ENCODE assay signal across 23 cellular contexts in genomic region chr14:103348154-103348553, GRCh38. TPM values are rescaled to one million over a fixed set of nuclear protein-coding genes. Genes with fewer than 3 reads are reported as not detected.
DNase-seq lines count a peak whose midpoint lies in the region; ATAC-seq, FAIRE-seq and TF ChIP-seq lines count a peak whose summit lies in the region.
"Had no signal": no experiment of that assay in that cellular context is flagged by ENCODE, and none has a peak within 500 bp of the region (broad histone marks: within the 10 kb centered on the region; RNA-seq: fewer than 3 reads in every experiment).

No MANE protein-coding gene starts in this region.

- no peaks in the 10 kb centered on the region for H3K9me3 Mint-ChIP-seq in activated T-helper 1 cell treated with anti-CD3 and anti-CD28 coated beads, Interleukin-12 subunit alpha, Interleukin-12 subunit beta, Interleukin-2, Interleukin-4 antibody, amounts not matched to agents 30 ng/mL and 10 ng/mL and 1 ng/mL, durations not matched to agents 14 hours and 24 hours and 36 hours
- H3K9me3 Mint-ChIP-seq in stimulated activated naive B cell treated with anti-CD40 and anti-IgM and Interleukin-4, amounts not matched to agents 10 μg/mL and 1 μg/mL and 100 μg/mL, for 72 hours, result no peaks in the 10 kb centered on the region
- H3K9me3 Mint-ChIP-seq: GM23338 had no signal

- FAIRE-seq in A549 (lab: Jason Lieb, UNC), result no peak
- FAIRE-seq: A204.1, D721Med had no signal

- ATAC-seq in A549 (peak; percentile 7 to 30; a peak in 2 of 6 replicates), RWPE2 (ENCODE audit: low read depth) (peak; percentile 28; the same call in 1 of the 3 replicates)
- ATAC-seq in stimulated activated naive B cell treated with anti-CD40 and anti-IgM and Interleukin-4, amounts not matched to agents 10 μg/mL and 1 μg/mL and 100 μg/mL, for 72 hours (replicated peaks), result no peak
- ATAC-seq: GM23338, HCT116 had no signal

- peaks cover 17% of the 10 kb centered on the region for H3K36me3 Mint-ChIP-seq in activated T-helper 1 cell treated with anti-CD3 and anti-CD28 coated beads, Interleukin-12 subunit alpha, Interleukin-12 subunit beta, Interleukin-2, Interleukin-4 antibody, amounts not matched to agents 30 ng/mL and 10 ng/mL and 1 ng/mL, durations not matched to agents 14 hours and 24 hours and 36 hours (ENCODE audit: low read depth)
- peaks cover 6 to 19% of the 10 kb centered on the region in 2 donors for H3K36me3 Mint-ChIP-seq in stimulated activated naive B cell treated with anti-CD40 and anti-IgM and Interleukin-4, amounts not matched to agents 10 μg/mL and 1 μg/mL and 100 μg/mL, for 72 hours

- H3K27me3 ChIP-seq in RWPE2 (ENCODE audit: insufficient read depth, poor library complexity, severe bottlenecking), result no peaks in the 10 kb centered on the region
- H3K27me3 ChIP-seq: Peyer's patch, SJCRH30 had no signal

- TF ChIP-seq RAD21 in A549 (conservative IDR thresholded peaks at IDR 0.05 in 1 of 2, IDR thresholded peaks at IDR 0.05 in 1 of 2), result no peak

- H3K4me1 Mint-ChIP-seq in activated T-helper 1 cell treated with anti-CD3 and anti-CD28 coated beads, Interleukin-12 subunit alpha, Interleukin-12 subunit beta, Interleukin-2, Interleukin-4 antibody, amounts not matched to agents 30 ng/mL and 10 ng/mL and 1 ng/mL, durations not matched to agents 14 hours and 24 hours and 36 hours (ENCODE audit: low read depth), result no peaks in the 10 kb centered on the region
- H3K4me1 Mint-ChIP-seq in stimulated activated naive B cell treated with anti-CD40 and anti-IgM and Interleukin-4, amounts not matched to agents 10 μg/mL and 1 μg/mL and 100 μg/mL, for 72 hours, result peaks cover 0 to 1% of the 10 kb centered on the region in 2 donors

- no peak for TF ChIP-seq CTCF in A549 (IDR thresholded peaks at IDR 0.05)
- TF ChIP-seq CTCF in RWPE2 (IDR thresholded peaks at IDR 0.05; ENCODE audit: poor library complexity, severe bottlenecking), result no peak
- no peak for TF ChIP-seq CTCF in fibroblast of mammary gland (conservative IDR thresholded peaks at IDR 0.05; ENCODE audit: control insufficient read depth, insufficient read depth, low read depth, low read length)

- H3K27ac ChIP-seq in A549 (no peak overlapping the region), RWPE2 (ENCODE audit: poor library complexity, severe bottlenecking) (no peak overlapping the region)
- H3K27ac ChIP-seq: Peyer's patch, SJCRH30 had no signal

- WGBS in A549 (ENCODE audit: missing lambda C conversion rate), result 73% methylated on average over 5 of the region's 5 CpGs

- no peak overlapping the region for H3K4me2 ChIP-seq in A549

- H3K36me3 ChIP-seq in RWPE2 (ENCODE audit: low read depth), result peaks cover 20% of the 10 kb centered on the region

- H3K4me1 ChIP-seq in A549 (no peaks in the 10 kb centered on the region), RWPE2 (ENCODE audit: insufficient read depth, poor library complexity, severe bottlenecking) (peaks cover 6% of the 10 kb centered on the region)
- H3K4me1 ChIP-seq: BE2C, Peyer's patch had no signal

- CTCF ChIA-PET in A549 (lab: Yijun Ruan, JAX), result interaction anchor here (0.7 to 3.5 kb wide), 6 partner anchors 12 to 273 kb away, joined by 3 to 20 read pairs (median 4); no protein-coding TSS in a partner anchor

- H3K9me3 ChIP-seq in A549 (peaks cover 6% of the 10 kb centered on the region; the same call in 1 of the 3 replicates), RWPE2 (ENCODE audit: severe bottlenecking) (no peaks in the 10 kb centered on the region)
- H3K9me3 ChIP-seq: BE2C, Peyer's patch, SJCRH30 had no signal

- no peak for DNase-seq in A549 (ENCODE audit: low read depth in 1 of 2, low spot score in 1 of 2)
- DNase-seq in HCEC 1CT, result peak; percentile 39
- no peak for DNase-seq in RWPE2 (ENCODE audit: low spot score)
- peak; percentile 48 for DNase-seq in fibroblast of mammary gland (ENCODE audit: low read depth)
- DNase-seq in activated T-helper 1 cell treated with anti-CD3 and anti-CD28 coated beads, Interleukin-12 subunit alpha, Interleukin-12 subunit beta, Interleukin-2, Interleukin-4 antibody, amounts not matched to agents 30 ng/mL and 10 ng/mL and 1 ng/mL, durations not matched to agents 14 hours and 24 hours and 36 hours (ENCODE audit: low spot score), result no peak
- no peak for DNase-seq in posterior vena cava (ENCODE audit: low spot score)
- no peak for DNase-seq in stimulated activated naive B cell treated with anti-CD40 and anti-IgM and Interleukin-4, amounts not matched to agents 10 μg/mL and 1 μg/mL and 100 μg/mL, for 72 hours
- no peak for DNase-seq in NCI-H524 (lab: John Stamatoyannopoulos, UW)
- DNase-seq: BE2C, MM.1S, NCI-H1092, NCI-H1436, NCI-H187 treated with DMSO at 0.1 percent for 48 hours, NCI-H2171, NCI-H345, NCI-H524 treated with DMSO at 0.1 percent for 48 hours, NCI-H82 had no signal

- no peak for TF ChIP-seq EP300 in A549 (IDR thresholded peaks at IDR 0.05)

- H3K4me3 Mint-ChIP-seq in activated T-helper 1 cell treated with anti-CD3 and anti-CD28 coated beads, Interleukin-12 subunit alpha, Interleukin-12 subunit beta, Interleukin-2, Interleukin-4 antibody, amounts not matched to agents 30 ng/mL and 10 ng/mL and 1 ng/mL, durations not matched to agents 14 hours and 24 hours and 36 hours, result no peak overlapping the region
- no peak overlapping the region for H3K4me3 Mint-ChIP-seq in stimulated activated naive B cell treated with anti-CD40 and anti-IgM and Interleukin-4, amounts not matched to agents 10 μg/mL and 1 μg/mL and 100 μg/mL, for 72 hours
- H3K4me3 Mint-ChIP-seq: GM23338 had no signal

- peaks cover 3% of the 10 kb centered on the region for H3K27me3 Mint-ChIP-seq in activated T-helper 1 cell treated with anti-CD3 and anti-CD28 coated beads, Interleukin-12 subunit alpha, Interleukin-12 subunit beta, Interleukin-2, Interleukin-4 antibody, amounts not matched to agents 30 ng/mL and 10 ng/mL and 1 ng/mL, durations not matched to agents 14 hours and 24 hours and 36 hours (ENCODE audit: insufficient read depth)
- H3K27me3 Mint-ChIP-seq in stimulated activated naive B cell treated with anti-CD40 and anti-IgM and Interleukin-4, amounts not matched to agents 10 μg/mL and 1 μg/mL and 100 μg/mL, for 72 hours, result no peaks in the 10 kb centered on the region

- H3K27ac Mint-ChIP-seq in activated T-helper 1 cell treated with anti-CD3 and anti-CD28 coated beads, Interleukin-12 subunit alpha, Interleukin-12 subunit beta, Interleukin-2, Interleukin-4 antibody, amounts not matched to agents 30 ng/mL and 10 ng/mL and 1 ng/mL, durations not matched to agents 14 hours and 24 hours and 36 hours, result no peak overlapping the region
- no peak overlapping the region for H3K27ac Mint-ChIP-seq in stimulated activated naive B cell treated with anti-CD40 and anti-IgM and Interleukin-4, amounts not matched to agents 10 μg/mL and 1 μg/mL and 100 μg/mL, for 72 hours

- POLR2A ChIA-PET in A549 (lab: Yijun Ruan, JAX), result no interaction called here

- H3K4me3 ChIP-seq in A549 (no peak overlapping the region), RWPE2 (ENCODE audit: severe bottlenecking) (no peak overlapping the region), fibroblast of mammary gland (ENCODE audit: control insufficient read depth, low read depth, low read length) (no peak overlapping the region)
- H3K4me3 ChIP-seq: Peyer's patch, SJCRH30 had no signal

- intact Hi-C loops in activated T-helper 1 cell treated with anti-CD3 and anti-CD28 coated beads, Interleukin-12 subunit alpha, Interleukin-12 subunit beta, Interleukin-2, Interleukin-4 antibody, amounts not matched to agents 30 ng/mL and 10 ng/mL and 1 ng/mL, durations not matched to agents 14 hours and 24 hours and 36 hours (cut with micrococcal nuclease), result no loop called here
- intact Hi-C loops in posterior vena cava (cut with DNase I), result no loop called here

- TF ChIP-seq POLR2A in A549 (IDR thresholded peaks at IDR 0.05; ENCODE audit: low read length), result no peak

TF ChIP-seq in A549, 52 proteins besides CTCF, POLR2A, EP300 and RAD21 (continues in another document):
- TF ChIP-seq E2F6 (IDR thresholded peaks at IDR 0.05; ENCODE audit: borderline replicate concordance, low read depth) (no peak), ZC3H11A (IDR thresholded peaks at IDR 0.05) (no peak), TFCP2L1 (CRISPR knock-in tag; IDR thresholded peaks at IDR 0.05) (no peak), JUN (IDR thresholded peaks at IDR 0.05) (no peak)

RNA-seq across cellular contexts. Expression of gene EIF5, which starts 14.1 kb away (rescaled TPM):
- 509 and 591 TPM in 2 replicates for polyA plus RNA-seq in A549 (2011; rRNA removed)
- 193 and 219 TPM in 2 replicates for polyA plus RNA-seq in A549 (2012; cell fraction: cytosol; rRNA removed)
- polyA plus RNA-seq in A549 (2012; cell fraction: nucleus; rRNA removed), result 137 and 145 TPM in 2 replicates
- polyA plus RNA-seq in A549 (2017; fragmentation: RNase III; extraction: RNeasy Plus Mini Kit Qiagen cat#74134 plus additional on column Dnase treatment), result 276 to 288 TPM (median 281 TPM) in 3 replicates
- 204 and 274 TPM in 2 replicates for polyA minus RNA-seq in A549 (2011; rRNA and poly(A)+ RNA removed)
- 279 and 292 TPM in 2 replicates for total RNA-seq in activated T-helper 1 cell treated with anti-CD3 and anti-CD28 coated beads, Interleukin-12 subunit alpha, Interleukin-12 subunit beta, Interleukin-2, Interleukin-4 antibody, amounts not matched to agents 30 ng/mL and 10 ng/mL and 1 ng/mL, durations not matched to agents 14 hours and 24 hours and 36 hours
- total RNA-seq in posterior vena cava, result 100 to 1,000 TPM; 191 to 232 TPM

RNA-seq across cellular contexts. Expression of gene MARK3, which starts 37.1 kb away (rescaled TPM):
- 89.9 and 97.6 TPM in 2 replicates for polyA plus RNA-seq in A549 (2011; rRNA removed)
- polyA plus RNA-seq in A549 (2012; cell fraction: cytosol; rRNA removed), result 48.8 and 54.3 TPM in 2 replicates
- polyA plus RNA-seq in A549 (2012; cell fraction: nucleus; rRNA removed), result 70.3 and 84.2 TPM in 2 replicates
- 59.7 to 66.2 TPM (median 60.4 TPM) in 3 replicates for polyA plus RNA-seq in A549 (2017; fragmentation: RNase III; extraction: RNeasy Plus Mini Kit Qiagen cat#74134 plus additional on column Dnase treatment)
- 65.6 and 74.0 TPM in 2 replicates for polyA minus RNA-seq in A549 (2011; rRNA and poly(A)+ RNA removed)
- total RNA-seq in activated T-helper 1 cell treated with anti-CD3 and anti-CD28 coated beads, Interleukin-12 subunit alpha, Interleukin-12 subunit beta, Interleukin-2, Interleukin-4 antibody, amounts not matched to agents 30 ng/mL and 10 ng/mL and 1 ng/mL, durations not matched to agents 14 hours and 24 hours and 36 hours, result 89.6 and 90.6 TPM in 2 replicates
- 10 to 100 TPM; 64.3 to 65.7 TPM for total RNA-seq in posterior vena cava

Comparison
In these comparisons a context has a peak if more than half of its experiments do, and no peak if none do; other contexts are left out.
1. ATAC-seq: peak in A549 (2 of 2) and RWPE2 (single experiment); none in stimulated activated naive B cell treated with anti-CD40 and anti-IgM and Interleukin-4, amounts not matched to agents 10 μg/mL and 1 μg/mL and 100 μg/mL, for 72 hours (0 of 2).
2. DNase-seq: peak in HCEC 1CT (single experiment) and fibroblast of mammary gland (single experiment); none in A549 (0 of 2), RWPE2 (single experiment), activated T-helper 1 cell treated with anti-CD3 and anti-CD28 coated beads, Interleukin-12 subunit alpha, Interleukin-12 subunit beta, Interleukin-2, Interleukin-4 antibody, amounts not matched to agents 30 ng/mL and 10 ng/mL and 1 ng/mL, durations not matched to agents 14 hours and 24 hours and 36 hours (single experiment), posterior vena cava (single experiment), stimulated activated naive B cell treated with anti-CD40 and anti-IgM and Interleukin-4, amounts not matched to agents 10 μg/mL and 1 μg/mL and 100 μg/mL, for 72 hours (single experiment) and NCI-H524 (0 of 2).